Comparison of ENCODE assay signal across 13 cellular contexts in genomic region chr4:121113680-121114079, GRCh38. TPM values are rescaled to one million over a fixed set of nuclear protein-coding genes. Genes with fewer than 3 reads are reported as not detected.
A peak's percentile ranks its signal among the peaks of the same experiment; 100 is the strongest.
DNase-seq lines count a peak whose midpoint lies in the region; ATAC-seq and TF ChIP-seq lines count a peak whose summit lies in the region.
"Had no signal": no experiment of that assay in that cellular context is flagged by ENCODE, and none has a peak within 500 bp of the region (broad histone marks: within the 10 kb centered on the region; RNA-seq: fewer than 3 reads in every experiment).

No MANE protein-coding gene starts in this region.

- H3K9me3 Mint-ChIP-seq in activated naive CD8-positive, alpha-beta T cell treated with anti-CD3 and anti-CD28 coated beads, Interleukin-2, amount 50 U/mL, for 24 hours: no peaks in the 10 kb centered on the region
- H3K9me3 Mint-ChIP-seq: neural crest cell had no signal

- ATAC-seq in GM18907 (IDR thresholded peaks at IDR 0.05; ENCODE audit: unreplicated experiment) (peak; percentile 92), GM21528 (IDR thresholded peaks at IDR 0.05; ENCODE audit: low FRiP score, unreplicated experiment) (peak; percentile 86), HG03135 (IDR thresholded peaks at IDR 0.05; ENCODE audit: unreplicated experiment) (peak; percentile 67), PC-3 (no peak)
- peak; percentile 76 for ATAC-seq in activated naive CD8-positive, alpha-beta T cell treated with anti-CD3 and anti-CD28 coated beads, Interleukin-2, amount 50 U/mL, for 24 hours

- no peak overlapping the region for H2AFZ ChIP-seq in PC-3 (ENCODE audit: low read length)

- H3K4me1 ChIP-seq in PC-3 (ENCODE audit: insufficient read depth, low read length): no peaks in the 10 kb centered on the region

- H4K20me1 ChIP-seq in PC-3 (ENCODE audit: low read length): no peaks in the 10 kb centered on the region

- no peaks in the 10 kb centered on the region for H3K27me3 Mint-ChIP-seq in activated naive CD8-positive, alpha-beta T cell treated with anti-CD3 and anti-CD28 coated beads, Interleukin-2, amount 50 U/mL, for 24 hours

- no peak overlapping the region for H3K27ac ChIP-seq in PC-3 (ENCODE audit: low read length)

- peaks cover 22% of the 10 kb centered on the region; the same call in 1 of the 2 replicates for H3K27me3 ChIP-seq in PC-3 (ENCODE audit: low read length)

- no peak overlapping the region for H3K4me3 Mint-ChIP-seq in activated naive CD8-positive, alpha-beta T cell treated with anti-CD3 and anti-CD28 coated beads, Interleukin-2, amount 50 U/mL, for 24 hours
- H3K4me3 Mint-ChIP-seq: neural crest cell had no signal

- no peaks in the 10 kb centered on the region for H3K36me3 ChIP-seq in PC-3 (ENCODE audit: low read depth, low read length)

- no peak overlapping the region for H3K9ac ChIP-seq in PC-3 (ENCODE audit: low read length)

- POLR2A ChIA-PET in PC-3 (lab: Charles Lee; ENCODE audit: unreplicated experiment): no interaction called here

- peaks cover 25% of the 10 kb centered on the region for H3K4me1 Mint-ChIP-seq in activated naive CD8-positive, alpha-beta T cell treated with anti-CD3 and anti-CD28 coated beads, Interleukin-2, amount 50 U/mL, for 24 hours

- CTCF ChIA-PET in PC-3 (lab: Charles Lee): no interaction called here

- H3K36me3 Mint-ChIP-seq in activated naive CD8-positive, alpha-beta T cell treated with anti-CD3 and anti-CD28 coated beads, Interleukin-2, amount 50 U/mL, for 24 hours (ENCODE audit: low read depth): no peaks in the 10 kb centered on the region

- H3F3A ChIP-seq in PC-3 (ENCODE audit: low read length, unreplicated experiment): no peaks in the 10 kb centered on the region

- BruUV-seq in PC-3 (replicated peaks; lab: Mats Ljungman, UMichigan): no TSS peak

- no peaks in the 10 kb centered on the region for H3K79me2 ChIP-seq in PC-3 (ENCODE audit: low read length)

- H3K27ac Mint-ChIP-seq in activated naive CD8-positive, alpha-beta T cell treated with anti-CD3 and anti-CD28 coated beads, Interleukin-2, amount 50 U/mL, for 24 hours: peak overlapping the region; percentile 76

- no peak for DNase-seq in activated naive CD8-positive, alpha-beta T cell treated with anti-CD3 and anti-CD28 coated beads, Interleukin-2, amount 50 U/mL, for 24 hours
- DNase-seq in PC-3 (no peak), A172 (ENCODE audit: low spot score) (no peak), DMS 273 (lab: John Stamatoyannopoulos, UW; ENCODE audit: unreplicated experiment) (no peak), HuH-7.5 (ENCODE audit: low spot score) (no peak)
- DNase-seq: activated effector memory CD4-positive, alpha-beta T cell treated with Interleukin-2 at 50 U/mL for 16 hours; NCI-H1694 treated with DMSO at 0.1 percent for 48 hours; stimulated activated CD4-positive, alpha-beta T cell treated with anti-CD3 and anti-CD28 coated beads, Interleukin-15, amount 100 ng/mL, for 24 hours had no signal

- H3K9me2 ChIP-seq in PC-3 (replicated peaks; ENCODE audit: low read length): no peaks in the 10 kb centered on the region

- H3K9me3 ChIP-seq in PC-3 (ENCODE audit: low read length): no peaks in the 10 kb centered on the region

- no peak overlapping the region for H3K4me3 ChIP-seq in PC-3 (ENCODE audit: low read length)

- intact Hi-C loops in PC-3 (cut with micrococcal nuclease): loop anchor here (5.0 kb wide), 1 partner anchor 956 kb away; no protein-coding TSS in a partner anchor

- no peak overlapping the region for H3K4me2 ChIP-seq in PC-3 (ENCODE audit: low read length)

- no peak for TF ChIP-seq CTCF in PC-3 (conservative IDR thresholded peaks at IDR 0.05; ENCODE audit: low read depth, low read length)

RNA-seq across cellular contexts. Expression of gene NDNF, which starts 41.3 kb away (rescaled TPM):
- total RNA-seq in PC-3 (2014; rRNA removed): 0.04 TPM in 1 of 2 replicates, not detected in the other
- 0.14 and 0.29 TPM in 2 replicates for total RNA-seq in A172 (2014; rRNA removed; shearing (Covaris generic))

RNA-seq across cellular contexts. Expression of gene TNIP3, which starts 50.4 kb away (rescaled TPM):
- not detected in 2 replicates for total RNA-seq in PC-3 (2014; rRNA removed)
- 0.05 and 1.9 TPM in 2 replicates for total RNA-seq in A172 (2014; rRNA removed; shearing (Covaris generic))
- total RNA-seq: HT-29, neural crest cell had no signal
